ENCODE assay signal across 8 cellular contexts in the genomic region with DNA sequence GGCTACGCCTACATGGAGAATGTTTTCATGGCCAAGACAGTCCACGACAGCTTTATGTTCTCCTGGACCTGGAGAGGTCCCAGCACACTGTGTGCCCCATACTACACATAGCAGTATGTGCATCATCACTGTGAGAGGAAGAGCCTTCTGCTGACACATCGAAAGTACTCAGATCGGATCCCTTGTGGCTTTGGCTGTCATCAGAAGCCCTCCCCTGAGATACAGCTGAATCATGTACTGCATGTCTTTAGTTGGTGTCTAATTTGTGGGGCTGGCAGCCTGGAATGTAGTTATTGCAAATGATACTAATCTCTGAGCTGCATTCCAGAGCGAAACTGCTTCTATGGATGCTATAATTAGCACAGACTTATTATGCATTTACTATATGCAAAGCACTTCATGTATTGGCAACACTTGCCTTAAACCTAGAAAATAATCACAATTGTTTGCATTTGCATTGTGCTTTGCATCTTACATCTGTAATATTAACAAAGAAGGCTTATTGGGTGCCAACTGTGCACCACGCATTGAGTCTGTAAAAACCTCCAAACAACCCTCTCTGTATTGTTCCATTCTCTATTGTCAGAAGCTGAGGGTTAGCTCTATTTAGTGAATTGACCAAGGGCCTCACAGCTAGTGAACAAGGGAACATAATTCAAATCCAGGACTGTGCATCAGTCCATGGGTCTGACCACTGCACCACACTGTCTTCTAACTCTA.
DNase-seq lines count a peak whose midpoint lies in the region; ATAC-seq and TF ChIP-seq lines count a peak whose summit lies in the region.

No MANE protein-coding gene starts in this region.

- peak overlapping the region; percentile 75 for H3K27ac Mint-ChIP-seq in T-helper 2 cell treated with Interferon-gamma antibody and Interleukin-4, amounts not matched to agents 5 μg/mL and 100 μg/mL, for 36 hours

- whole genome bisulfite sequencing in suprapubic skin: 31% methylated on average over 6 of the region's 6 CpGs
- WGBS in stomach, 5 donors: 61 to 76% (median 70%) methylated on average over 4 to 6 of the region's 6 CpGs

- H3K36me3 ChIP-seq in suprapubic skin (no peaks in the 10 kb centered on the region), stomach (no peaks in the 10 kb centered on the region)

- H3K36me3 Mint-ChIP-seq in T-helper 2 cell treated with Interferon-gamma antibody and Interleukin-4, amounts not matched to agents 5 μg/mL and 100 μg/mL, for 36 hours (ENCODE audit: low read depth): peaks cover 5% of the 10 kb centered on the region

- peaks cover 68% of the 10 kb centered on the region for H3K4me1 Mint-ChIP-seq in T-helper 2 cell treated with Interferon-gamma antibody and Interleukin-4, amounts not matched to agents 5 μg/mL and 100 μg/mL, for 36 hours (ENCODE audit: low read depth)

- H3K4me3 Mint-ChIP-seq in T-helper 2 cell treated with Interferon-gamma antibody and Interleukin-4, amounts not matched to agents 5 μg/mL and 100 μg/mL, for 36 hours: peak overlapping the region; percentile 37

- H3K9me3 Mint-ChIP-seq in T-helper 2 cell treated with Interferon-gamma antibody and Interleukin-4, amounts not matched to agents 5 μg/mL and 100 μg/mL, for 36 hours: no peaks in the 10 kb centered on the region

- no peaks in the 10 kb centered on the region for H3K27me3 ChIP-seq in suprapubic skin
- H3K27me3 ChIP-seq in stomach: peaks cover 0 to 5% (median 0%) of the 10 kb centered on the region in 3 donors

- no peak for TF ChIP-seq POLR2A in suprapubic skin (IDR thresholded peaks at IDR 0.05)
- TF ChIP-seq POLR2A in stomach (IDR thresholded peaks at IDR 0.05): no peak

- no peaks in the 10 kb centered on the region for H3K9me3 ChIP-seq in suprapubic skin
- H3K9me3 ChIP-seq in stomach: no peaks in the 10 kb centered on the region

- intact Hi-C loops in stomach (cut with DNase I; ENCODE audit: low total_unique reads): no loop called here

- ATAC-seq in GM19328 (IDR thresholded peaks at IDR 0.05; ENCODE audit: unreplicated experiment): peak; percentile 60
- peak; percentile 83 for ATAC-seq in HG03354 (IDR thresholded peaks at IDR 0.05; ENCODE audit: poor library complexity, severe bottlenecking, unreplicated experiment)

- H3K27ac ChIP-seq in suprapubic skin (no peak overlapping the region), stomach (peak overlapping the region in 2 of 5 donors; percentile 29 to 45)

- H3K4me1 ChIP-seq in suprapubic skin (peaks cover 9% of the 10 kb centered on the region), stomach (peaks cover 0 to 18% (median 6%) of the 10 kb centered on the region in 4 donors)

- DNase-seq in AG10803 (ENCODE audit: low read depth) (peak; percentile 95), choroid plexus epithelial cell (ENCODE audit: low read depth) (peak; percentile 97), non-pigmented ciliary epithelial cell (ENCODE audit: low read depth) (peak; percentile 90), suprapubic skin (ENCODE audit: low spot score in 2 of 2) (no peak), stomach (no peak)
- peak; percentile 79 for DNase-seq in T-helper 2 cell treated with Interferon-gamma antibody and Interleukin-4, amounts not matched to agents 5 μg/mL and 100 μg/mL, for 36 hours (ENCODE audit: low spot score)

- H3K4me3 ChIP-seq in AG10803 (ENCODE audit: low read length): 0 out of 2 replicates have a peak overlapping the region, but pooled peaks have one; percentile 3
- no peak overlapping the region for H3K4me3 ChIP-seq in choroid plexus epithelial cell (ENCODE audit: low read depth, low read length)
- no peak overlapping the region for H3K4me3 ChIP-seq in suprapubic skin
- H3K4me3 ChIP-seq in stomach: no peak overlapping the region

- peaks cover 8% of the 10 kb centered on the region for H3K27me3 Mint-ChIP-seq in T-helper 2 cell treated with Interferon-gamma antibody and Interleukin-4, amounts not matched to agents 5 μg/mL and 100 μg/mL, for 36 hours (ENCODE audit: low read depth)

- TF ChIP-seq CTCF in AG10803 (conservative IDR thresholded peaks at IDR 0.05; ENCODE audit: low read length) (no peak), choroid plexus epithelial cell (conservative IDR thresholded peaks at IDR 0.05; ENCODE audit: low read depth, low read length) (no peak), suprapubic skin (IDR thresholded peaks at IDR 0.05) (no peak), stomach (IDR thresholded peaks at IDR 0.05) (no peak)

- TF ChIP-seq EP300 in suprapubic skin (IDR thresholded peaks at IDR 0.05) (no peak), stomach (IDR thresholded peaks at IDR 0.05) (no peak)

Comparison
In these comparisons a context has a peak if more than half of its experiments do, and no peak if none do; other contexts are left out.
1. DNase-seq: peak in AG10803 (single experiment), T-helper 2 cell treated with Interferon-gamma antibody and Interleukin-4, amounts not matched to agents 5 μg/mL and 100 μg/mL, for 36 hours (single experiment), choroid plexus epithelial cell (single experiment) and non-pigmented ciliary epithelial cell (single experiment); none in suprapubic skin (0 of 2) and stomach (single experiment).